Comparison of ENCODE assay signal across 1 cellular context in the genomic region with DNA sequence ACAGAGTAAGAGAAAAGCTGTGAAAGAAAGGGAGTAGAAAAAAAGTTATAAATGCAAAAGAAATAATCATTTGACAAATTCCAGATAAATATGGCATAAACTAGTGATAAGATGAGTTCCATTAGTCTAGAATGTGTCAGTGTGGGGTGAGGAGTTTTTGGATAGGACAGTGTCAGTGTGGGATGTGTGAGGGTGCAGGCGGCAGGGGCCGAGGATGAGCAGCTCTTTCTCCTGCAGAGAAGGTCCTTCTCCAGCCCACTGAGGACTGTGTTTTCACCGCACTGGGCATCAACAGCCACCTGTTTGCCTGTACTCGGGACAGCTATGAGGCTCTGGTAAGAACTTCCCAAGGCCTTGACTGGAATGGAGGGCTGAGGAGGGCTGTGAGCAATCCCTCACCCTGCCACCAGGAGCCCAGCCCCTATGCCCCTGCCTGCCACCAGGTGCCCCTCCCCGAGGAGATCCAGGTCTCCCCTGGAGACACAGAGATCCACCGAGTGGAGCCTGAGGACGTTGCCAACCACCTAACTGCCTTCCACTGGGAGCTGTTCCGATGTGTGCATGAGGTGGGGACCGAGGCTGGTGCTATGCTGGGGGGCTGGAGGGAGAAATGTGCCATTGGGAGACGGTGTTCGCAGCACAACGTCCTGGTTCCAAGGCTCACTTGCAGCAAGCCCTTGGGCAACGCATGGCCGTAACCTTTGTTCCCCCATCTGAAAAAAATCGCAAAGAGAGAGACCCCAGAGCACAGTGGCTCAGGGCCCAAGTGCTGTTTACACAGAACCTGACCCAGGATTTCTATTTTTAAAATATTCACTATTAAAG.
A peak's percentile ranks its signal among the peaks of the same experiment; 100 is the strongest.
TF ChIP-seq lines count a peak whose summit lies in the region.

No MANE protein-coding gene starts in this region.

TF ChIP-seq in HepG2, 621 proteins besides CTCF, POLR2A, EP300 and RAD21 (continued from another document and continues in another):
- TF ChIP-seq ZNF143 (CRISPR knock-in tag; IDR thresholded peaks at IDR 0.05): no peak
- TF ChIP-seq ZNF333 (CRISPR knock-in tag; IDR thresholded peaks at IDR 0.05; ENCODE audit: borderline replicate concordance): no peak
- TF ChIP-seq TARDBP (CRISPR knock-in tag; IDR thresholded peaks at IDR 0.05): peak; percentile 51; the same call in 1 of the 2 replicates
- no peak for TF ChIP-seq MAFK (conservative IDR thresholded peaks at IDR 0.05 in 1 of 2, IDR thresholded peaks at IDR 0.05 in 1 of 2; ENCODE audit: low read length in 2 of 2)
- no peak for TF ChIP-seq ZKSCAN5 (CRISPR knock-in tag; IDR thresholded peaks at IDR 0.05)
- TF ChIP-seq NONO (IDR thresholded peaks at IDR 0.05): no peak
- TF ChIP-seq NONO (CRISPR knock-in tag; conservative IDR thresholded peaks at IDR 0.05): no peak
- no peak for TF ChIP-seq ZKSCAN8 (CRISPR knock-in tag; IDR thresholded peaks at IDR 0.05; ENCODE audit: borderline replicate concordance)
- TF ChIP-seq MYNN (CRISPR knock-in tag; IDR thresholded peaks at IDR 0.05; ENCODE audit: low read depth): no peak
- TF ChIP-seq, protein P1, sequence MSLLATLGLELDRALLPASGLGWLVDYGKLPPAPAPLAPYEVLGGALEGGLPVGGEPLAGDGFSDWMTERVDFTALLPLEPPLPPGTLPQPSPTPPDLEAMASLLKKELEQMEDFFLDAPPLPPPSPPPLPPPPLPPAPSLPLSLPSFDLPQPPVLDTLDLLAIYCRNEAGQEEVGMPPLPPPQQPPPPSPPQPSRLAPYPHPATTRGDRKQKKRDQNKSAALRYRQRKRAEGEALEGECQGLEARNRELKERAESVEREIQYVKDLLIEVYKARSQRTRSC (CRISPR knock-in tag; IDR thresholded peaks at IDR 0.05; ENCODE audit: low read depth): no peak
- TF ChIP-seq ZNF343 (CRISPR knock-in tag; IDR thresholded peaks at IDR 0.05): no peak
- TF ChIP-seq PRMT3 (CRISPR knock-in tag; IDR thresholded peaks at IDR 0.05; ENCODE audit: borderline replicate concordance, low read depth): no peak
- no peak for TF ChIP-seq TBL1XR1 (IDR thresholded peaks at IDR 0.05; ENCODE audit: borderline replicate concordance, low read length, partially characterized antibody)
- no peak for TF ChIP-seq ZNF138 (CRISPR knock-in tag; IDR thresholded peaks at IDR 0.05; ENCODE audit: low read depth)
- TF ChIP-seq, protein P2, sequence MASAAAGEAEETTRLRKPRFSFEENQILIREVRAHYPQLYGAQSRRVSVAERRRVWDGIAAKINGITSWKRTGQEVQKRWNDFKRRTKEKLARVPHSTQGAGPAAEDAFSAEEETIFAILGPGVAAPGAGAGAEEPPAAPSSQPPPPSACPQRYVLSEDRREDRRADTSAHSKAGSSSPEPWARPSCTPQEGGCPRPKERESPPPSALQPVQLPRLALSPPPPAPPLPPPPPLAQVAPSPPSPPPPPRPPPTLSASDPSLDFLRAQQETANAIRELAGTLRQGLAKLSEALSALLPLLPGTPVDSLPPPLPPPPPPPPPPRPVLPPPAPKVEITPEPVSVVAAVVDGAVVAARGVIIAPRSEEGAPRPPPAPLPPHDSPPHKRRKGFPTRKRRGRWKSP (CRISPR knock-in tag; IDR thresholded peaks at IDR 0.05): no peak
- TF ChIP-seq SP140L (CRISPR knock-in tag; IDR thresholded peaks at IDR 0.05; ENCODE audit: borderline replicate concordance): no peak
- TF ChIP-seq NR3C1 (CRISPR knock-in tag; IDR thresholded peaks at IDR 0.05): no peak
- TF ChIP-seq KLF9 (CRISPR knock-in tag; IDR thresholded peaks at IDR 0.05; ENCODE audit: low read depth): no peak
- no peak for TF ChIP-seq NFIB (CRISPR knock-in tag; IDR thresholded peaks at IDR 0.05; ENCODE audit: borderline replicate concordance)
- no peak for TF ChIP-seq ZBTB37 (CRISPR knock-in tag; IDR thresholded peaks at IDR 0.05)
- TF ChIP-seq, protein P3, sequence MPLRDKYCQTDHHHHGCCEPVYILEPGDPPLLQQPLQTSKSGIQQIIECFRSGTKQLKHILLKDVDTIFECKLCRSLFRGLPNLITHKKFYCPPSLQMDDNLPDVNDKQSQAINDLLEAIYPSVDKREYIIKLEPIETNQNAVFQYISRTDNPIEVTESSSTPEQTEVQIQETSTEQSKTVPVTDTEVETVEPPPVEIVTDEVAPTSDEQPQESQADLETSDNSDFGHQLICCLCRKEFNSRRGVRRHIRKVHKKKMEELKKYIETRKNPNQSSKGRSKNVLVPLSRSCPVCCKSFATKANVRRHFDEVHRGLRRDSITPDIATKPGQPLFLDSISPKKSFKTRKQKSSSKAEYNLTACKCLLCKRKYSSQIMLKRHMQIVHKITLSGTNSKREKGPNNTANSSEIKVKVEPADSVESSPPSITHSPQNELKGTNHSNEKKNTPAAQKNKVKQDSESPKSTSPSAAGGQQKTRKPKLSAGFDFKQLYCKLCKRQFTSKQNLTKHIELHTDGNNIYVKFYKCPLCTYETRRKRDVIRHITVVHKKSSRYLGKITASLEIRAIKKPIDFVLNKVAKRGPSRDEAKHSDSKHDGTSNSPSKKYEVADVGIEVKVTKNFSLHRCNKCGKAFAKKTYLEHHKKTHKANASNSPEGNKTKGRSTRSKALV (CRISPR knock-in tag; IDR thresholded peaks at IDR 0.05): no peak
- TF ChIP-seq IRX3 (CRISPR knock-in tag; IDR thresholded peaks at IDR 0.05; ENCODE audit: borderline replicate concordance, low read depth): 0 out of 2 replicates have a peak, but pooled peaks have one; percentile 43
- TF ChIP-seq TFDP2 (CRISPR knock-in tag; IDR thresholded peaks at IDR 0.05): 0 out of 2 replicates have a peak, but pooled peaks have one; percentile 3
- TF ChIP-seq SALL1 (CRISPR knock-in tag; IDR thresholded peaks at IDR 0.05): peak; percentile 67
- no peak for TF ChIP-seq CBX1 (IDR thresholded peaks at IDR 0.05; ENCODE audit: low read depth)
- TF ChIP-seq, protein P4, sequence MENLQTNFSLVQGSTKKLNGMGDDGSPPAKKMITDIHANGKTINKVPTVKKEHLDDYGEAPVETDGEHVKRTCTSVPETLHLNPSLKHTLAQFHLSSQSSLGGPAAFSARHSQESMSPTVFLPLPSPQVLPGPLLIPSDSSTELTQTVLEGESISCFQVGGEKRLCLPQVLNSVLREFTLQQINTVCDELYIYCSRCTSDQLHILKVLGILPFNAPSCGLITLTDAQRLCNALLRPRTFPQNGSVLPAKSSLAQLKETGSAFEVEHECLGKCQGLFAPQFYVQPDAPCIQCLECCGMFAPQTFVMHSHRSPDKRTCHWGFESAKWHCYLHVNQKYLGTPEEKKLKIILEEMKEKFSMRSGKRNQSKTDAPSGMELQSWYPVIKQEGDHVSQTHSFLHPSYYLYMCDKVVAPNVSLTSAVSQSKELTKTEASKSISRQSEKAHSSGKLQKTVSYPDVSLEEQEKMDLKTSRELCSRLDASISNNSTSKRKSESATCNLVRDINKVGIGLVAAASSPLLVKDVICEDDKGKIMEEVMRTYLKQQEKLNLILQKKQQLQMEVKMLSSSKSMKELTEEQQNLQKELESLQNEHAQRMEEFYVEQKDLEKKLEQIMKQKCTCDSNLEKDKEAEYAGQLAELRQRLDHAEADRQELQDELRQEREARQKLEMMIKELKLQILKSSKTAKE (CRISPR knock-in tag; IDR thresholded peaks at IDR 0.05; ENCODE audit: borderline replicate concordance): no peak
- TF ChIP-seq, protein P5, sequence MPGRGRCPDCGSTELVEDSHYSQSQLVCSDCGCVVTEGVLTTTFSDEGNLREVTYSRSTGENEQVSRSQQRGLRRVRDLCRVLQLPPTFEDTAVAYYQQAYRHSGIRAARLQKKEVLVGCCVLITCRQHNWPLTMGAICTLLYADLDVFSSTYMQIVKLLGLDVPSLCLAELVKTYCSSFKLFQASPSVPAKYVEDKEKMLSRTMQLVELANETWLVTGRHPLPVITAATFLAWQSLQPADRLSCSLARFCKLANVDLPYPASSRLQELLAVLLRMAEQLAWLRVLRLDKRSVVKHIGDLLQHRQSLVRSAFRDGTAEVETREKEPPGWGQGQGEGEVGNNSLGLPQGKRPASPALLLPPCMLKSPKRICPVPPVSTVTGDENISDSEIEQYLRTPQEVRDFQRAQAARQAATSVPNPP (CRISPR knock-in tag; IDR thresholded peaks at IDR 0.05): no peak
- 0 out of 4 replicates have a peak, but pooled peaks of 1 of the 2 experiments have one; percentile 17 for TF ChIP-seq KLF16 (CRISPR knock-in tag; IDR thresholded peaks at IDR 0.05)
- TF ChIP-seq JUNB (CRISPR knock-in tag; IDR thresholded peaks at IDR 0.05; ENCODE audit: borderline replicate concordance): no peak
- TF ChIP-seq RFX5 (IDR thresholded peaks at IDR 0.05; ENCODE audit: low read depth, low read length): no peak
- no peak for TF ChIP-seq XBP1 (CRISPR knock-in tag; IDR thresholded peaks at IDR 0.05)
- TF ChIP-seq ZNF609 (CRISPR knock-in tag; IDR thresholded peaks at IDR 0.05; ENCODE audit: borderline replicate concordance): no peak
- TF ChIP-seq ATF4 (CRISPR knock-in tag; IDR thresholded peaks at IDR 0.05): no peak
- peak; percentile 82; the same call in 1 of the 2 replicates for TF ChIP-seq FOXC1 (CRISPR knock-in tag; IDR thresholded peaks at IDR 0.05; ENCODE audit: borderline replicate concordance)
- TF ChIP-seq ZMYM2 (CRISPR knock-in tag; IDR thresholded peaks at IDR 0.05): 0 out of 2 replicates have a peak, but pooled peaks have one; percentile 56
- TF ChIP-seq ARNT2 (CRISPR knock-in tag; IDR thresholded peaks at IDR 0.05; ENCODE audit: low read depth): no peak
- TF ChIP-seq ATAD3A (CRISPR knock-in tag; IDR thresholded peaks at IDR 0.05): no peak
- TF ChIP-seq GPBP1L1 (CRISPR knock-in tag; IDR thresholded peaks at IDR 0.05): no peak
- TF ChIP-seq NFKB2 (CRISPR knock-in tag; IDR thresholded peaks at IDR 0.05; ENCODE audit: borderline replicate concordance): peak; percentile 66; the same call in 1 of the 2 replicates
- no peak for TF ChIP-seq HES4 (CRISPR knock-in tag; IDR thresholded peaks at IDR 0.05; ENCODE audit: borderline replicate concordance)
- peak; percentile 19; the same call in 1 of the 2 replicates for TF ChIP-seq ZFX (CRISPR knock-in tag; IDR thresholded peaks at IDR 0.05; ENCODE audit: low read depth)
- TF ChIP-seq ZNF530 (CRISPR knock-in tag; IDR thresholded peaks at IDR 0.05; ENCODE audit: low read depth): no peak
- no peak for TF ChIP-seq ZNF839 (CRISPR knock-in tag; IDR thresholded peaks at IDR 0.05; ENCODE audit: borderline replicate concordance)
